In the genomic region with DNA sequence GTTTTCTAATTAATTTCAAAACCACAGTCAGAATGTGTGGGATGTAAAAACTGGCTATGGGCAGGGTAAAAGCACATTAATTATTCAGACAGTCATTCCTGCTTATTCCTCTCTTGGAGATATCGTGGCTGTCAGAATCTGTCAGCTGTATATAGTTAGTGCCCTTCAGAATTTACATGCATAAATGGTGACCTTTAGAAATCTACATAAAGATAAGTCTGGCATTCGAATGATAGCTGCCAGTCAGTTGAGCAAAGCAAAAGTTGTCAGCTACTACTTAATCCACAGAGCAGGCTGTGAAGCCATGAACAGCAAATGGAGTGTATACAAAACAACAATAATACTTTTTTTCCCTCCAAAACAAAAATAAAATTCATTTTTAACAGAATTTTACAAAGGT, we compare ENCODE assay signal across 4 cellular contexts.
"Had no signal": no experiment of that assay in that cellular context is flagged by ENCODE, and none has a peak within 500 bp of the region (broad histone marks: within the 10 kb centered on the region; RNA-seq: fewer than 3 reads in every experiment).

No MANE protein-coding gene starts in this region.

- H3K4me3 ChIP-seq: GM23248 had no signal

- H2AFZ ChIP-seq: GM23248 had no signal

- H3K27ac ChIP-seq: GM23248 had no signal

- DNase-seq: GM23248, H9, HCEC 1CT, IMR-90 had no signal

- H3K9ac ChIP-seq: GM23248 had no signal
